Comparison of ENCODE assay signal across 12 cellular contexts in the genomic region with DNA sequence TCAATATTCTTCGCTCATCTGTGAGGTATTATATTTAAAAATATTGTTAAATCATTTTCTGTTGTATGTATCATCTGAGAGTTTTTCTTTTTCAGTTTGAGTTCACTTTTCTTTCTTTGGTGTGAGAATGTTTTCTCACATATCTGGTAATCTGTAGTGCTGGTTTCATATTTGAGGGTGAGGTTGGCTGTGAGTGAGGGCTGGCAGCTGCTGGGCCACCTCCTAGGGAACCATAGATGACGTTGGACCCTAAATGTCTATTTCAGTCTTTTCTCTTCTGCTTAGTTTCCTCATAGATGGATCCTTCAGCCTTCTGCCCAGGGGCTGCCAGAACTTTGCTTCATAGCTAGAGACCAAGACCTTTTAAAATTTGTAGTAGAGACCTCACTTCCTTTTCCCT. TPM values are rescaled to one million over a fixed set of nuclear protein-coding genes. Genes with fewer than 3 reads are reported as not detected.
DNase-seq lines count a peak whose midpoint lies in the region; ATAC-seq and TF ChIP-seq lines count a peak whose summit lies in the region.
"Had no signal": no experiment of that assay in that cellular context is flagged by ENCODE, and none has a peak within 500 bp of the region (broad histone marks: within the 10 kb centered on the region; RNA-seq: fewer than 3 reads in every experiment).

No MANE protein-coding gene starts in this region.

- no peak for DNase-seq in activated T-cell treated with anti-CD3 and anti-CD28 coated beads, Interleukin-2, amount 50 U/mL, for 24 hours
- no peak for DNase-seq in activated T-cell treated with anti-CD3 and anti-CD28 coated beads for 4 hours
- DNase-seq in hippocampal formation (lab: John Stamatoyannopoulos, UW): no peak
- DNase-seq in NK-92 treated with Interleukin-12 subunit alpha and Interleukin-12 subunit beta, amount 100 ng/mL, for 24 hours (lab: John Stamatoyannopoulos, UW): no peak
- DNase-seq in CD14-positive monocyte (ENCODE audit: low spot score): no peak
- DNase-seq: ACHN, NCI-H187 had no signal

- intact Hi-C loops in CD14-positive monocyte (cut with micrococcal nuclease): no loop called here

- no peak overlapping the region for H3K4me3 Mint-ChIP-seq in activated T-cell treated with anti-CD3 and anti-CD28 coated beads, Interleukin-2, amount 50 U/mL, for 24 hours
- H3K4me3 Mint-ChIP-seq in CD14-positive monocyte: no peak overlapping the region

- no peaks in the 10 kb centered on the region for H3K9me3 Mint-ChIP-seq in activated T-cell treated with anti-CD3 and anti-CD28 coated beads, Interleukin-2, amount 50 U/mL, for 24 hours
- H3K9me3 Mint-ChIP-seq in CD14-positive monocyte: no peaks in the 10 kb centered on the region
- H3K9me3 Mint-ChIP-seq: activated T-helper 2 cell treated with anti-CD3 and anti-CD28 coated beads, Interferon-gamma antibody, Interleukin-2, Interleukin-4, amounts not matched to agents 10 μg/mL and 5 μg/mL and 100 μg/mL, durations not matched to agents 14 hours and 24 hours and 36 hours had no signal

- peak overlapping the region; percentile 37 for H3K27ac Mint-ChIP-seq in activated T-cell treated with anti-CD3 and anti-CD28 coated beads, Interleukin-2, amount 50 U/mL, for 24 hours
- peak overlapping the region in 1 of 7 donors; percentile 21 for H3K27ac Mint-ChIP-seq in CD14-positive monocyte
- H3K27ac Mint-ChIP-seq: activated T-helper 2 cell treated with anti-CD3 and anti-CD28 coated beads, Interferon-gamma antibody, Interleukin-2, Interleukin-4, amounts not matched to agents 10 μg/mL and 5 μg/mL and 100 μg/mL, durations not matched to agents 14 hours and 24 hours and 36 hours had no signal

- no peaks in the 10 kb centered on the region for H3K27me3 Mint-ChIP-seq in activated T-cell treated with anti-CD3 and anti-CD28 coated beads, Interleukin-2, amount 50 U/mL, for 24 hours
- peaks cover 0 to 2% (median 0%) of the 10 kb centered on the region in 3 donors for H3K27me3 Mint-ChIP-seq in CD14-positive monocyte (ENCODE audit: low read depth in 3 of 3)

- no peaks in the 10 kb centered on the region for H3K36me3 ChIP-seq in neutrophil
- H3K36me3 ChIP-seq: right atrium auricular region had no signal

- H3K36me3 Mint-ChIP-seq in activated T-cell treated with anti-CD3 and anti-CD28 coated beads, Interleukin-2, amount 50 U/mL, for 24 hours (ENCODE audit: low read depth): peaks cover 9% of the 10 kb centered on the region
- peaks cover 0 to 3% of the 10 kb centered on the region in 2 donors for H3K36me3 Mint-ChIP-seq in CD14-positive monocyte

- H3K27me3 ChIP-seq in neutrophil: no peaks in the 10 kb centered on the region
- H3K27me3 ChIP-seq: right atrium auricular region had no signal

- peaks cover 30% of the 10 kb centered on the region for H3K4me1 Mint-ChIP-seq in activated T-cell treated with anti-CD3 and anti-CD28 coated beads, Interleukin-2, amount 50 U/mL, for 24 hours (ENCODE audit: low read depth)
- H3K4me1 Mint-ChIP-seq in CD14-positive monocyte: peaks cover 9% of the 10 kb centered on the region

- TF ChIP-seq CTCF in neutrophil (IDR thresholded peaks at IDR 0.05): no peak
- no peak for TF ChIP-seq CTCF in CD14-positive monocyte (IDR thresholded peaks at IDR 0.05)

- no peaks in the 10 kb centered on the region for H3K9me3 ChIP-seq in neutrophil
- H3K9me3 ChIP-seq: right atrium auricular region had no signal

- peak; percentile 42 for ATAC-seq in GM21737 (IDR thresholded peaks at IDR 0.05; ENCODE audit: unreplicated experiment)
- peak; percentile 32 for ATAC-seq in HG03469 (IDR thresholded peaks at IDR 0.05; ENCODE audit: unreplicated experiment)

- peak overlapping the region; percentile 49 for H3K27ac ChIP-seq in neutrophil

- no peak overlapping the region for H3K4me3 ChIP-seq in neutrophil (ENCODE audit: low read depth in 1 of 2, low read length in 1 of 2)
- H3K4me3 ChIP-seq: right atrium auricular region had no signal

- H3K4me1 ChIP-seq in neutrophil (ENCODE audit: control insufficient read depth in 1 of 2, insufficient read depth in 1 of 2, low read depth in 1 of 2, low read length in 1 of 2): peaks cover 57 to 59% of the 10 kb centered on the region in 2 experiments

RNA-seq across cellular contexts. Expression of gene MGAT5, which starts 33.5 kb away (rescaled TPM):
- polyA plus RNA-seq in CD14-positive monocyte: 1 to 10 TPM; 1.9 to 2.4 TPM
